1 cellular context compared by ENCODE assay signal in genomic region chr17:47949197-47949759, GRCh38.
TF ChIP-seq lines count a peak whose summit lies in the region.

No MANE protein-coding gene starts in this region.

TF ChIP-seq in HepG2, 621 proteins besides CTCF, POLR2A, EP300 and RAD21 (continued from another document and continues in another):
- TF ChIP-seq TFE3 (CRISPR knock-in tag; IDR thresholded peaks at IDR 0.05) (no peak; the same call in 1 of the 2 replicates), ZNF24 (IDR thresholded peaks at IDR 0.05) (peak; percentile 37; the same call in 1 of the 2 replicates), ZNF572 (CRISPR knock-in tag; IDR thresholded peaks at IDR 0.05) (no peak), FOXK2 (IDR thresholded peaks at IDR 0.05) (no peak), ZFP90 (CRISPR knock-in tag; IDR thresholded peaks at IDR 0.05; ENCODE audit: borderline replicate concordance) (no peak), ZMYM3 (CRISPR knock-in tag; IDR thresholded peaks at IDR 0.05) (peak; percentile 49; the same call in 1 of the 2 replicates), TOPORS (CRISPR knock-in tag; IDR thresholded peaks at IDR 0.05) (peak; percentile 84; the same call in 1 of the 2 replicates), ZIK1 (CRISPR knock-in tag; IDR thresholded peaks at IDR 0.05; ENCODE audit: borderline replicate concordance, low read depth) (peak; percentile 44; the same call in 1 of the 2 replicates), ZFP36L1 (CRISPR knock-in tag; IDR thresholded peaks at IDR 0.05) (no peak), REL (CRISPR knock-in tag; conservative IDR thresholded peaks at IDR 0.05) (no peak), SIN3A (IDR thresholded peaks at IDR 0.05; ENCODE audit: borderline replicate concordance, low read depth, low read length) (peak; percentile 45; the same call in 1 of the 2 replicates), MLXIP (CRISPR knock-in tag; IDR thresholded peaks at IDR 0.05; ENCODE audit: borderline replicate concordance) (no peak), MZF1 (CRISPR knock-in tag; IDR thresholded peaks at IDR 0.05; ENCODE audit: borderline replicate concordance) (no peak), ZNF577 (CRISPR knock-in tag; IDR thresholded peaks at IDR 0.05; ENCODE audit: borderline replicate concordance, low read depth) (no peak), STAG1 (CRISPR knock-in tag; IDR thresholded peaks at IDR 0.05) (peak; percentile 86), MBD4 (IDR thresholded peaks at IDR 0.05; ENCODE audit: borderline replicate concordance, low read length) (no peak), ZNF44 (CRISPR knock-in tag; IDR thresholded peaks at IDR 0.05) (peak; percentile 91), ZNF790 (CRISPR knock-in tag; IDR thresholded peaks at IDR 0.05; ENCODE audit: borderline replicate concordance) (no peak), MTF2 (CRISPR knock-in tag; IDR thresholded peaks at IDR 0.05; ENCODE audit: borderline replicate concordance) (no peak), FOXP1 (IDR thresholded peaks at IDR 0.05) (no peak), FOXP1 (CRISPR knock-in tag; IDR thresholded peaks at IDR 0.05) (no peak), ZNF557 (CRISPR knock-in tag; IDR thresholded peaks at IDR 0.05) (no peak)
- TF ChIP-seq, protein P1, sequence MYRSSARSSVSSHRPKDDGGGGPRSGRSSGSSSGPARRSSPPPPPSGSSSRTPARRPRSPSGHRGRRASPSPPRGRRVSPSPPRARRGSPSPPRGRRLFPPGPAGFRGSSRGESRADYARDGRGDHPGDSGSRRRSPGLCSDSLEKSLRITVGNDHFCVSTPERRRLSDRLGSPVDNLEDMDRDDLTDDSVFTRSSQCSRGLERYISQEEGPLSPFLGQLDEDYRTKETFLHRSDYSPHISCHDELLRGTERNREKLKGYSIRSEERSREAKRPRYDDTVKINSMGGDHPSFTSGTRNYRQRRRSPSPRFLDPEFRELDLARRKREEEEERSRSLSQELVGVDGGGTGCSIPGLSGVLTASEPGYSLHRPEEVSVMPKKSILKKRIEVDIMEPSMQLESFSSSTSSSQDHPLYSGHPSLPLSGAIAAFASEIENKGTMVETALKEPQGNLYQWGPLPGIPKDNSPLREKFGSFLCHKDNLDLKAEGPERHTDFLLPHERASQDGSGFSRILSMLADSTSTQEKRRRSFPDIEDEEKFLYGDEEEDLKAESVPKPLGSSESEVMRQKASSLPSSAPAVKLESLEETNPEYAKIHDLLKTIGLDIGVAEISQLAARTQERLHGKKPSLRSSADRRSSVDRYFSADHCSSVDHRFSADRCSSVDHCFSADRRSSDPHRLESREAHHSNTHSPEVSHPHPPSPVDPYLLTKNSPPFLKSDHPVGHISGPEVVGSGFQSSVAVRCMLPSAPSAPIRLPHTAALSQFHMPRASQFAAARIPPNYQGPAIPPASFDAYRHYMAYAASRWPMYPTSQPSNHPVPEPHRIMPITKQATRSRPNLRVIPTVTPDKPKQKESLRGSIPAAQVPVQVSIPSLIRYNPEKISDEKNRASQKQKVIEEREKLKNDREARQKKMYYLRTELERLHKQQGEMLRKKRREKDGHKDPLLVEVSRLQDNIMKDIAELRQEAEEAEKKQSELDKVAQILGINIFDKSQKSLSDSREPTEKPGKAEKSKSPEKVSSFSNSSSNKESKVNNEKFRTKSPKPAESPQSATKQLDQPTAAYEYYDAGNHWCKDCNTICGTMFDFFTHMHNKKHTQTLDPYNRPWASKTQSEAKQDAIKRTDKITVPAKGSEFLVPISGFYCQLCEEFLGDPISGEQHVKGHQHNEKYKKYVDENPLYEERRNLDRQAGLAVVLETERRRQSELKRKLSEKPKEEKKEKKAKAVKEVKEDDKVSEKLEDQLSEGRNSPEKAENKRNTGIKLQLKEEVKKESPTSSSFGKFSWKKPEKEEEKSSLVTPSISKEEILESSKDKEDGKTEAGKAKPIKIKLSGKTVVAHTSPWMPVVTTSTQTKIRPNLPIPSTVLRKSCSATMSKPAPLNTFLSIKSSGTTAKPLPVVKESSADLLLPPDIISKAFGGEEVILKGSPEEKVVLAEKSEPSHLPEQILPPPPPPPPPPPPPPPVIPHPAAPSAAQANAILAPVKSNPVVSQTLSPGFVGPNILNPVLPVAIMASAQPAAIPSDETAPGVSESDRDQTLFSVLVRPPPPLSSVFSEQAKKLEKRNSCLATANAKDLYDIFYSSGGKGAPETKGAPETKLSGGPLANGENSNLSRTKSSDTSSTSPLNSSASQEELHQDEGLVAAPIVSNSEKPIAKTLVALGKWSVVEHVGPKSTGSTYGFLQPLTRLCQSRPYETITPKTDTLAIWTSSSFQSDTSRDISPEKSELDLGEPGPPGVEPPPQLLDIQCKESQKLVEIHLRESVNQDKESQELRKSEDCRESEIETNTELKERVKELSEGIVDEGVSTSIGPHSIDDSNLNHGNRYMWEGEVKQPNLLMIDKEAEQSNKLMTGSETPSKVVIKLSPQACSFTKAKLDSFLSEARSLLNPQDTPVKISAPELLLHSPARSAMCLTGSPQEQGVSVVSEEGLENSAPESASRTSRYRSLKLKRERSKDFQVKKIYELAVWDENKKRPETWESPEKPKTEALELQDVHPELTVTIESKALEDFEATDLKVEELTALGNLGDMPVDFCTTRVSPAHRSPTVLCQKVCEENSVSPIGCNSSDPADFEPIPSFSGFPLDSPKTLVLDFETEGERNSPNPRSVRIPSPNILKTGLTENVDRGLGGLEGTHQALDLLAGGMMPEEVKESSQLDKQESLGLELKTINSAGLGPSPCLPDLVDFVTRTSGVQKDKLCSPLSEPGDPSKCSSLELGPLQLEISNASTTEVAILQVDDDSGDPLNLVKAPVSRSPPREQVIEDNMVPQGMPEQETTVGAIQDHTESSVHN (CRISPR knock-in tag; IDR thresholded peaks at IDR 0.05): no peak
- TF ChIP-seq, protein P2, sequence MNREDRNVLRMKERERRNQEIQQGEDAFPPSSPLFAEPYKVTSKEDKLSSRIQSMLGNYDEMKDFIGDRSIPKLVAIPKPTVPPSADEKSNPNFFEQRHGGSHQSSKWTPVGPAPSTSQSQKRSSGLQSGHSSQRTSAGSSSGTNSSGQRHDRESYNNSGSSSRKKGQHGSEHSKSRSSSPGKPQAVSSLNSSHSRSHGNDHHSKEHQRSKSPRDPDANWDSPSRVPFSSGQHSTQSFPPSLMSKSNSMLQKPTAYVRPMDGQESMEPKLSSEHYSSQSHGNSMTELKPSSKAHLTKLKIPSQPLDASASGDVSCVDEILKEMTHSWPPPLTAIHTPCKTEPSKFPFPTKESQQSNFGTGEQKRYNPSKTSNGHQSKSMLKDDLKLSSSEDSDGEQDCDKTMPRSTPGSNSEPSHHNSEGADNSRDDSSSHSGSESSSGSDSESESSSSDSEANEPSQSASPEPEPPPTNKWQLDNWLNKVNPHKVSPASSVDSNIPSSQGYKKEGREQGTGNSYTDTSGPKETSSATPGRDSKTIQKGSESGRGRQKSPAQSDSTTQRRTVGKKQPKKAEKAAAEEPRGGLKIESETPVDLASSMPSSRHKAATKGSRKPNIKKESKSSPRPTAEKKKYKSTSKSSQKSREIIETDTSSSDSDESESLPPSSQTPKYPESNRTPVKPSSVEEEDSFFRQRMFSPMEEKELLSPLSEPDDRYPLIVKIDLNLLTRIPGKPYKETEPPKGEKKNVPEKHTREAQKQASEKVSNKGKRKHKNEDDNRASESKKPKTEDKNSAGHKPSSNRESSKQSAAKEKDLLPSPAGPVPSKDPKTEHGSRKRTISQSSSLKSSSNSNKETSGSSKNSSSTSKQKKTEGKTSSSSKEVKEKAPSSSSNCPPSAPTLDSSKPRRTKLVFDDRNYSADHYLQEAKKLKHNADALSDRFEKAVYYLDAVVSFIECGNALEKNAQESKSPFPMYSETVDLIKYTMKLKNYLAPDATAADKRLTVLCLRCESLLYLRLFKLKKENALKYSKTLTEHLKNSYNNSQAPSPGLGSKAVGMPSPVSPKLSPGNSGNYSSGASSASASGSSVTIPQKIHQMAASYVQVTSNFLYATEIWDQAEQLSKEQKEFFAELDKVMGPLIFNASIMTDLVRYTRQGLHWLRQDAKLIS (CRISPR knock-in tag; IDR thresholded peaks at IDR 0.05): no peak
- TF ChIP-seq, protein P3, sequence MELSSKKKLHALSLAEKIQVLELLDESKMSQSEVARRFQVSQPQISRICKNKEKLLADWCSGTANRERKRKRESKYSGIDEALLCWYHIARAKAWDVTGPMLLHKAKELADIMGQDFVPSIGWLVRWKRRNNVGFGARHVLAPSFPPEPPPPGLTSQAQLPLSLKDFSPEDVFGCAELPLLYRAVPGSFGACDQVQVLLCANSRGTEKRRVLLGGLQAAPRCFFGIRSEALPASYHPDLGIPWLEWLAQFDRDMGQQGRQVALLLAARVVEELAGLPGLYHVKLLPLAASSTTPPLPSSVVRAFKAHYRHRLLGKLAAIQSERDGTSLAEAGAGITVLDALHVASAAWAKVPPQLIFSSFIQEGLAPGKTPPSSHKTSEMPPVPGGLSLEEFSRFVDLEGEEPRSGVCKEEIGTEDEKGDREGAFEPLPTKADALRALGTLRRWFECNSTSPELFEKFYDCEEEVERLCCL (CRISPR knock-in tag; IDR thresholded peaks at IDR 0.05; ENCODE audit: borderline replicate concordance): no peak; the same call in 1 of the 2 replicates
- TF ChIP-seq, protein P4, sequence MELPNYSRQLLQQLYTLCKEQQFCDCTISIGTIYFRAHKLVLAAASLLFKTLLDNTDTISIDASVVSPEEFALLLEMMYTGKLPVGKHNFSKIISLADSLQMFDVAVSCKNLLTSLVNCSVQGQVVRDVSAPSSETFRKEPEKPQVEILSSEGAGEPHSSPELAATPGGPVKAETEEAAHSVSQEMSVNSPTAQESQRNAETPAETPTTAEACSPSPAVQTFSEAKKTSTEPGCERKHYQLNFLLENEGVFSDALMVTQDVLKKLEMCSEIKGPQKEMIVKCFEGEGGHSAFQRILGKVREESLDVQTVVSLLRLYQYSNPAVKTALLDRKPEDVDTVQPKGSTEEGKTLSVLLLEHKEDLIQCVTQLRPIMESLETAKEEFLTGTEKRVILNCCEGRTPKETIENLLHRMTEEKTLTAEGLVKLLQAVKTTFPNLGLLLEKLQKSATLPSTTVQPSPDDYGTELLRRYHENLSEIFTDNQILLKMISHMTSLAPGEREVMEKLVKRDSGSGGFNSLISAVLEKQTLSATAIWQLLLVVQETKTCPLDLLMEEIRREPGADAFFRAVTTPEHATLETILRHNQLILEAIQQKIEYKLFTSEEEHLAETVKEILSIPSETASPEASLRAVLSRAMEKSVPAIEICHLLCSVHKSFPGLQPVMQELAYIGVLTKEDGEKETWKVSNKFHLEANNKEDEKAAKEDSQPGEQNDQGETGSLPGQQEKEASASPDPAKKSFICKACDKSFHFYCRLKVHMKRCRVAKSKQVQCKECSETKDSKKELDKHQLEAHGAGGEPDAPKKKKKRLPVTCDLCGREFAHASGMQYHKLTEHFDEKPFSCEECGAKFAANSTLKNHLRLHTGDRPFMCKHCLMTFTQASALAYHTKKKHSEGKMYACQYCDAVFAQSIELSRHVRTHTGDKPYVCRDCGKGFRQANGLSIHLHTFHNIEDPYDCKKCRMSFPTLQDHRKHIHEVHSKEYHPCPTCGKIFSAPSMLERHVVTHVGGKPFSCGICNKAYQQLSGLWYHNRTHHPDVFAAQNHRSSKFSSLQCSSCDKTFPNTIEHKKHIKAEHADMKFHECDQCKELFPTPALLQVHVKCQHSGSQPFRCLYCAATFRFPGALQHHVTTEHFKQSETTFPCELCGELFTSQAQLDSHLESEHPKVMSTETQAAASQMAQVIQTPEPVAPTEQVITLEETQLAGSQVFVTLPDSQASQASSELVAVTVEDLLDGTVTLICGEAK (IDR thresholded peaks at IDR 0.05): no peak
- TF ChIP-seq, protein P4 (CRISPR knock-in tag; IDR thresholded peaks at IDR 0.05): no peak
